ENCODE assay signal across 20 cellular contexts in genomic region chr3:119795849-119796248, GRCh38. TPM values are rescaled to one million over a fixed set of nuclear protein-coding genes. Genes with fewer than 3 reads are reported as not detected.
DNase-seq lines count a peak whose midpoint lies in the region; FAIRE-seq and TF ChIP-seq lines count a peak whose summit lies in the region.
"Had no signal": no experiment of that assay in that cellular context is flagged by ENCODE, and none has a peak within 500 bp of the region (broad histone marks: within the 10 kb centered on the region; RNA-seq: fewer than 3 reads in every experiment).

No MANE protein-coding gene starts in this region.

- H3K9ac ChIP-seq in astrocyte (ENCODE audit: low read length) (no peak overlapping the region), liver (ENCODE audit: low read depth in 1 of 2, low read length in 2 of 2) (no peak overlapping the region), neuronal stem cell (ENCODE audit: low read depth, low read length, poor library complexity) (no peak overlapping the region)
- H3K9ac ChIP-seq: SK-N-SH had no signal

- no peaks in the 10 kb centered on the region for H3K79me2 ChIP-seq in astrocyte (ENCODE audit: insufficient read depth, low read length)

- H3K4me3 Mint-ChIP-seq in astrocyte (ENCODE audit: unreplicated experiment), result peak overlapping the region; percentile 48

- peaks cover 3% of the 10 kb centered on the region for H3K36me3 Mint-ChIP-seq in astrocyte (ENCODE audit: low read depth, unreplicated experiment)

- WGBS in liver, result 66% methylated on average over 3 of the region's 3 CpGs
- no CpG with 5 or more reads among the region's 3 CpGs for WGBS in neuronal stem cell (ENCODE audit: extremely low coverage in 2 of 2, insufficient read length in 2 of 2, insufficient replicate concordance in 1 of 2), 2 donors
- 71 to 84% methylated on average over 3 of the region's 3 CpGs for WGBS in tibial nerve, 2 donors

- no peak overlapping the region for H4K8ac ChIP-seq in neuronal stem cell (ENCODE audit: low read depth, low read length)

- TF ChIP-seq RAD21 in liver (IDR thresholded peaks at IDR 0.05), result peak; percentile 15 to 56

- H4K91ac ChIP-seq in neuronal stem cell (ENCODE audit: low read depth, low read length, poor library complexity), result no peak overlapping the region

- H3K9me3 Mint-ChIP-seq in astrocyte (ENCODE audit: unreplicated experiment), result peaks cover 5% of the 10 kb centered on the region

- H3K27me3 Mint-ChIP-seq in astrocyte (ENCODE audit: low read depth, unreplicated experiment), result no peaks in the 10 kb centered on the region

- H2BK15ac ChIP-seq in neuronal stem cell (ENCODE audit: low read length), result no peak overlapping the region

- DNase-seq in astrocyte (ENCODE audit: low read depth) (no peak), neuronal stem cell (ENCODE audit: low spot score) (no peak), tibial nerve (ENCODE audit: low spot score in 2 of 2) (no peak), mesenteric fat pad (ENCODE audit: low spot score) (no peak), GM10266 (ENCODE audit: extremely low spot score) (no peak), islet precursor cell (no peak)
- DNase-seq: COR-L47, NCI-H1105, NCI-H1694 treated with DMSO at 0.1 percent for 48 hours, NCI-H446 treated with DMSO at 0.1 percent for 48 hours, NCI-H748 treated with DMSO at 0.1 percent for 48 hours, Right ventricle myocardium superior, SK-N-SH had no signal

- H2AFZ ChIP-seq in astrocyte (ENCODE audit: low read depth, low read length) (no peak overlapping the region), neuronal stem cell (ENCODE audit: low read length) (peak overlapping the region; percentile 59)

- H3K4ac ChIP-seq in neuronal stem cell (ENCODE audit: low read length), result no peak overlapping the region

- H3K79me1 ChIP-seq in neuronal stem cell (ENCODE audit: low read depth, low read length), result no peaks in the 10 kb centered on the region

- H3K27ac ChIP-seq in 22Rv1 (peak overlapping the region; percentile 60), astrocyte (ENCODE audit: low read depth, low read length) (no peak overlapping the region), liver (ENCODE audit: low read depth in 1 of 2, low read length in 2 of 2) (peak overlapping the region; percentile 67 to 88), neuronal stem cell (replicated peaks; ENCODE audit: low read length) (no peak overlapping the region), tibial nerve (peak overlapping the region in 1 of 4 donors; percentile 34)
- H3K27ac ChIP-seq: C4-2B had no signal

- no peak overlapping the region for H2BK5ac ChIP-seq in neuronal stem cell (ENCODE audit: low read length)

- no peak overlapping the region for H2BK12ac ChIP-seq in neuronal stem cell (ENCODE audit: low read length)

- no peak for TF ChIP-seq CTCF in 22Rv1 (IDR thresholded peaks at IDR 0.05)
- TF ChIP-seq CTCF in astrocyte (IDR thresholded peaks at IDR 0.05; ENCODE audit: insufficient read depth, low read depth, low read length), result no peak
- TF ChIP-seq CTCF in liver (IDR thresholded peaks at IDR 0.05; ENCODE audit: low read depth, low read length, missing input control), result no peak
- TF ChIP-seq CTCF in tibial nerve (IDR thresholded peaks at IDR 0.05), result no peak
- TF ChIP-seq CTCF in GM10266 (IDR thresholded peaks at IDR 0.05; ENCODE audit: control insufficient read depth, insufficient read depth, low read depth, missing control alignments), result no peak

- no peak overlapping the region for H3K18ac ChIP-seq in neuronal stem cell (ENCODE audit: low read length)

- H3K36me3 ChIP-seq in astrocyte (ENCODE audit: insufficient read depth, low read length) (no peaks in the 10 kb centered on the region), liver (ENCODE audit: control insufficient read depth in 4 of 4, insufficient read depth in 3 of 4, low read depth in 1 of 4, low read length in 3 of 4) (no peaks in the 10 kb centered on the region), neuronal stem cell (replicated peaks in 1 of 2; ENCODE audit: control insufficient read depth in 2 of 2, insufficient read depth in 2 of 2, low read length in 2 of 2) (no peaks in the 10 kb centered on the region), tibial nerve (no peaks in the 10 kb centered on the region)
- H3K36me3 ChIP-seq: HAP-1 had no signal

- H2BK120ac ChIP-seq in neuronal stem cell (ENCODE audit: low read depth, low read length), result no peak overlapping the region

- FAIRE-seq in astrocyte (lab: Jason Lieb, UNC), result no peak
- FAIRE-seq: A204.1, GM12878 had no signal

- peak overlapping the region; percentile 69 for H2AK5ac ChIP-seq in neuronal stem cell (ENCODE audit: low read depth, low read length)

- H3K9me3 ChIP-seq in astrocyte (ENCODE audit: insufficient read depth, low read depth, low read length), result no peaks in the 10 kb centered on the region
- H3K9me3 ChIP-seq in liver (ENCODE audit: control insufficient read depth in 4 of 4, low read length in 3 of 4), result no peaks in the 10 kb centered on the region
- H3K9me3 ChIP-seq in neuronal stem cell (replicated peaks in 1 of 2; ENCODE audit: control insufficient read depth in 2 of 2, insufficient read depth in 1 of 2, low read depth in 1 of 2, low read length in 2 of 2), result no peaks in the 10 kb centered on the region
- H3K9me3 ChIP-seq in tibial nerve, result no peaks in the 10 kb centered on the region
- H3K9me3 ChIP-seq: HAP-1, SK-N-SH had no signal

- peaks cover 13% of the 10 kb centered on the region for H3K4me1 Mint-ChIP-seq in astrocyte (ENCODE audit: low read depth, unreplicated experiment)

- H3K4me3 ChIP-seq in astrocyte (ENCODE audit: insufficient read depth, low read depth, low read length) (no peak overlapping the region), liver (ENCODE audit: low read depth in 1 of 3, low read length in 3 of 3) (peak overlapping the region in 2 of 3 donors; percentile 2 to 20), neuronal stem cell (ENCODE audit: low read length in 2 of 2) (no peak overlapping the region), tibial nerve (no peak overlapping the region)
- H3K4me3 ChIP-seq: GM12878, HAP-1 had no signal

- H3K14ac ChIP-seq in neuronal stem cell (ENCODE audit: low read length), result no peak overlapping the region

- H4K20me1 ChIP-seq in astrocyte (ENCODE audit: insufficient read depth, low read length), result no peaks in the 10 kb centered on the region

- no peak for TF ChIP-seq POLR2A in tibial nerve (IDR thresholded peaks at IDR 0.05)

- no peak for TF ChIP-seq EP300 in tibial nerve (IDR thresholded peaks at IDR 0.05)

- H3K4me1 ChIP-seq in astrocyte (ENCODE audit: insufficient read depth, low read length) (peaks cover 4% of the 10 kb centered on the region), liver (ENCODE audit: control insufficient read depth in 4 of 4, insufficient read depth in 4 of 4, low read length in 3 of 4) (peaks cover 10 to 78% (median 50%) of the 10 kb centered on the region in 4 donors), neuronal stem cell (ENCODE audit: control insufficient read depth in 2 of 2, insufficient read depth in 1 of 2, low read depth in 1 of 2, low read length in 2 of 2) (peaks cover 12 to 20% of the 10 kb centered on the region in 2 donors), tibial nerve (no peaks in the 10 kb centered on the region)

- H3K27ac Mint-ChIP-seq in astrocyte (ENCODE audit: unreplicated experiment), result peak overlapping the region; percentile 14

- no peak overlapping the region for H3K23ac ChIP-seq in neuronal stem cell (ENCODE audit: low read depth, low read length, poor library complexity)

- H3K27me3 ChIP-seq in astrocyte (ENCODE audit: insufficient read depth, low read length) (no peaks in the 10 kb centered on the region), liver (ENCODE audit: control insufficient read depth in 4 of 4, insufficient read depth in 4 of 4, low read length in 3 of 4) (no peaks in the 10 kb centered on the region), neuronal stem cell (ENCODE audit: control insufficient read depth in 3 of 3, insufficient read depth in 3 of 3, low read depth in 1 of 3, low read length in 3 of 3) (peaks cover 0 to 8% (median 0%) of the 10 kb centered on the region in 3 experiments), tibial nerve (no peaks in the 10 kb centered on the region)

- H3K4me2 ChIP-seq in astrocyte (ENCODE audit: low read length) (no peak overlapping the region), neuronal stem cell (ENCODE audit: insufficient read depth, low read length, poor library complexity, severe bottlenecking) (no peak overlapping the region)
- H3K4me2 ChIP-seq: SK-N-SH had no signal

TF ChIP-seq in liver, 16 proteins besides CTCF, POLR2A, EP300 and RAD21 (continues in another document):
- TF ChIP-seq JUND (IDR thresholded peaks at IDR 0.05), result peak in 1 of 2 donors; percentile 62
- TF ChIP-seq MAX (IDR thresholded peaks at IDR 0.05), result peak; percentile 37
- no peak for TF ChIP-seq GABPA (IDR thresholded peaks at IDR 0.05 in 1 of 2, conservative IDR thresholded peaks at IDR 0.05 in 1 of 2)
- peak; percentile 75 to 78 for TF ChIP-seq RXRA (IDR thresholded peaks at IDR 0.05)
- peak; percentile 94 to 96 for TF ChIP-seq HNF4A (conservative IDR thresholded peaks at IDR 0.05)
- peak; percentile 84 for TF ChIP-seq SP1 (IDR thresholded peaks at IDR 0.05)
- TF ChIP-seq TAF1 (conservative IDR thresholded peaks at IDR 0.05), result peak; percentile 82
- no peak for TF ChIP-seq ZBTB33 (IDR thresholded peaks at IDR 0.05)
- no peak for TF ChIP-seq EGR1 (IDR thresholded peaks at IDR 0.05; ENCODE audit: low read depth in 2 of 2)
- TF ChIP-seq YY1 (IDR thresholded peaks at IDR 0.05), result no peak
- TF ChIP-seq FOXA2 (IDR thresholded peaks at IDR 0.05), result no peak

RNA-seq across cellular contexts. Expression of gene NR1I2, which starts 13.9 kb away (rescaled TPM):
- not detected in 2 replicates for total RNA-seq in astrocyte
- total RNA-seq in liver, result 100 to 1,000 TPM in 1 of 2 donors, 1 to 10 TPM in 1; 3.2 to 121 TPM
- polyA plus RNA-seq in liver, result 10 to 100 TPM; 32.6 to 63.5 TPM
- 0.17 TPM for polyA plus RNA-seq in neuronal stem cell (2013, experiment 1 of 2)
- polyA plus RNA-seq in neuronal stem cell (2013, experiment 2 of 2), result 0.22 TPM
- total RNA-seq in tibial nerve, result under 1 TPM in 2 of 4 donors, not detected in 2; 0.39 to 0.87 TPM
- total RNA-seq in mesenteric fat pad, result 0.26 TPM
- total RNA-seq: M059J had no signal

Comparison
In these comparisons a context has a peak if more than half of its experiments do, and no peak if none do; other contexts are left out.
1. H3K27ac ChIP-seq: peak in 22Rv1 (single experiment) and liver (2 of 2); none in astrocyte (single experiment) and neuronal stem cell (single experiment).
2. H3K4me3 ChIP-seq: peak in liver (2 of 3); none in astrocyte (single experiment), neuronal stem cell (0 of 2) and tibial nerve (0 of 4).